In genomic region chr14:106318700-106319099, GRCh38 we compare ENCODE assay signal across 9 cellular contexts.
A peak's percentile ranks its signal among the peaks of the same experiment; 100 is the strongest.
DNase-seq lines count a peak whose midpoint lies in the region; ATAC-seq and TF ChIP-seq lines count a peak whose summit lies in the region.
"Had no signal": no experiment of that assay in that cellular context is flagged by ENCODE, and none has a peak within 500 bp of the region (broad histone marks: within the 10 kb centered on the region; RNA-seq: fewer than 3 reads in every experiment).

No MANE protein-coding gene starts in this region.

- H3K27me3 ChIP-seq in esophagus squamous epithelium: no peaks in the 10 kb centered on the region

- WGBS in esophagus squamous epithelium, 2 donors: 44 to 50% methylated on average over 1 to 2 of the region's 3 CpGs

- DNase-seq in T-helper 17 cell: peak in 1 of 3 donors; percentile 48
- DNase-seq in activated naive CD4-positive, alpha-beta T cell (lab: John Stamatoyannopoulos, UW): peak in 3 of 4 experiments; percentile 22 to 54 (median 25)
- peak; percentile 36 to 43 for DNase-seq in stimulated activated CD4-positive, alpha-beta T cell treated with anti-CD3 and anti-CD28 coated beads, Interleukin-4, amount 100 ng/mL, for 4 hours
- DNase-seq in esophagus squamous epithelium (lab: John Stamatoyannopoulos, UW): no peak
- DNase-seq in iPS-NIHi11 (ENCODE audit: low spot score): no peak
- DNase-seq in NCI-H524 (lab: John Stamatoyannopoulos, UW): no peak
- DNase-seq: effector CD4-positive, alpha-beta T cell had no signal

- peaks cover 44% of the 10 kb centered on the region for H3K27me3 Mint-ChIP-seq in T-helper 17 cell

- H3K4me3 Mint-ChIP-seq in T-helper 17 cell: no peak overlapping the region

- H3K9me3 ChIP-seq in T-helper 17 cell (ENCODE audit: control insufficient read depth, low read length, poor library complexity, severe bottlenecking) (no peaks in the 10 kb centered on the region), esophagus squamous epithelium (no peaks in the 10 kb centered on the region)

- intact Hi-C loops in esophagus squamous epithelium (cut with DNase I): no loop called here

- H3K27ac ChIP-seq in esophagus squamous epithelium: no peak overlapping the region

- no peak overlapping the region for H3K27ac Mint-ChIP-seq in T-helper 17 cell

- TF ChIP-seq POLR2A in esophagus squamous epithelium (IDR thresholded peaks at IDR 0.05): no peak

- H3K36me3 Mint-ChIP-seq in T-helper 17 cell (ENCODE audit: low read depth): no peaks in the 10 kb centered on the region

- no peak overlapping the region for H3K4me3 ChIP-seq in esophagus squamous epithelium

- ATAC-seq in T-helper 17 cell: peak; percentile 68
- no peak for ATAC-seq in GM18517 (IDR thresholded peaks at IDR 0.05; ENCODE audit: unreplicated experiment)

- H3K36me3 ChIP-seq in esophagus squamous epithelium: no peaks in the 10 kb centered on the region

- TF ChIP-seq CTCF in GM12874 (IDR thresholded peaks at IDR 0.05; ENCODE audit: insufficient read depth, low read depth, low read length) (peak; percentile 84), esophagus squamous epithelium (IDR thresholded peaks at IDR 0.05) (peak in 1 of 6 experiments; percentile 17)

- H3K4me1 ChIP-seq in esophagus squamous epithelium: no peaks in the 10 kb centered on the region

- H3K4me1 Mint-ChIP-seq in T-helper 17 cell: peaks cover 4% of the 10 kb centered on the region

Comparison
In these comparisons a context has a peak if more than half of its experiments do, and no peak if none do; other contexts are left out.
1. DNase-seq: peak in activated naive CD4-positive, alpha-beta T cell (3 of 4) and stimulated activated CD4-positive, alpha-beta T cell treated with anti-CD3 and anti-CD28 coated beads, Interleukin-4, amount 100 ng/mL, for 4 hours (2 of 2); none in esophagus squamous epithelium (single experiment), iPS-NIHi11 (single experiment) and NCI-H524 (0 of 2).